Comparison of ENCODE assay signal across 17 cellular contexts in the genomic region with DNA sequence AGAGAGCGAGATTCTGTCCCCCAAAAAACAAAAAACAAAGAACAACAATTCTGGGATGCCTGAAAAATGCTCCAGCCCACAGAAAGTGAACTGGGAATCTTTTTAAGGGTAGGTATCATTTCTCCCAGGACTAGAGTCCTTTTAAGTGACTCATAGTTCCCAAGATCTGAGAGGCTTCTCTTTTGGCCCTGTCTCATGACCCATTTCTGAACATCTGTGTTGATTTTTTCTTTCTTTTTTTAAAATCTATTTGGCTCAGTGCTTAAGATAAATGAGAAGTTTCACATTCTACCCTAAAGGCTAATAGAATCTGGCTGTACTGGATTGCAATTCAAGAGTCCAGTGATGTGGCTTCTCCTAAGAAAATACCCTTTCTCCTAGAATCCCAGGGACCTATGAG.
DNase-seq lines count a peak whose midpoint lies in the region; ATAC-seq and TF ChIP-seq lines count a peak whose summit lies in the region.
"Had no signal": no experiment of that assay in that cellular context is flagged by ENCODE, and none has a peak within 500 bp of the region (broad histone marks: within the 10 kb centered on the region; RNA-seq: fewer than 3 reads in every experiment).

No MANE protein-coding gene starts in this region.

- H3K9me3 ChIP-seq in adipocyte (ENCODE audit: control insufficient read depth, low read length): no peaks in the 10 kb centered on the region
- H3K9me3 ChIP-seq in smooth muscle cell (replicated peaks; ENCODE audit: low read depth): no peaks in the 10 kb centered on the region
- no peaks in the 10 kb centered on the region for H3K9me3 ChIP-seq in thyroid gland

- no peaks in the 10 kb centered on the region for H3K79me2 ChIP-seq in smooth muscle cell (ENCODE audit: low read depth)

- H4K20me1 ChIP-seq in smooth muscle cell (ENCODE audit: low read depth): no peaks in the 10 kb centered on the region

- no peaks in the 10 kb centered on the region for H3F3A ChIP-seq in smooth muscle cell (ENCODE audit: low read depth)

- H3K4me2 ChIP-seq in smooth muscle cell: peak overlapping the region; percentile 3

- H2AFZ ChIP-seq in smooth muscle cell (ENCODE audit: low read depth): no peak overlapping the region

- intact Hi-C loops in thyroid gland (cut with DNase I): no loop called here

- H3K27me3 ChIP-seq in adipocyte (replicated peaks; ENCODE audit: control insufficient read depth, insufficient read depth, low read length) (peaks cover 5% of the 10 kb centered on the region), foreskin keratinocyte (no peaks in the 10 kb centered on the region), smooth muscle cell (ENCODE audit: low read depth) (no peaks in the 10 kb centered on the region), thyroid gland (no peaks in the 10 kb centered on the region)

- H3K9ac ChIP-seq in adipocyte (ENCODE audit: low read length) (no peak overlapping the region), smooth muscle cell (ENCODE audit: low read depth) (no peak overlapping the region)

- H3K4me1 ChIP-seq in adipocyte (ENCODE audit: control insufficient read depth, insufficient read depth, low read length) (peaks cover 5% of the 10 kb centered on the region), foreskin keratinocyte (peaks cover 8% of the 10 kb centered on the region), smooth muscle cell (ENCODE audit: low read depth) (peaks cover 2% of the 10 kb centered on the region), thyroid gland (no peaks in the 10 kb centered on the region)

- WGBS in smooth muscle cell (ENCODE audit: low lambda C conversion rate): 83% methylated on average over 1 of the region's 1 CpG
- 90 to 93% methylated on average over 1 of the region's 1 CpG for WGBS in thyroid gland, 2 donors

- TF ChIP-seq CTCF in foreskin keratinocyte (conservative IDR thresholded peaks at IDR 0.05) (no peak), smooth muscle cell (IDR thresholded peaks at IDR 0.05; ENCODE audit: borderline replicate concordance, insufficient read depth, poor library complexity, severe bottlenecking) (no peak), thyroid gland (IDR thresholded peaks at IDR 0.05) (no peak)

- DNase-seq in EL (peak; percentile 33), adipocyte (ENCODE audit: low read depth) (peak; percentile 87), foreskin keratinocyte (no peak), smooth muscle cell (lab: John Stamatoyannopoulos, UW; ENCODE audit: unreplicated experiment) (no peak), SKM-1 (lab: John Stamatoyannopoulos, UW; ENCODE audit: unreplicated experiment) (no peak), thyroid gland (no peak)
- DNase-seq: amygdala; natural killer cell; NCI-H1092; NCI-H748 treated with DMSO at 0.1 percent for 48 hours; stimulated activated CD4-positive, alpha-beta T cell treated with anti-CD3 and anti-CD28 coated beads, Interleukin-1b, Interleukin-23, amount 100 ng/mL, for 48 hours; T-helper 1 cell had no signal

- H3K27ac ChIP-seq in foreskin keratinocyte: no peak overlapping the region
- peak overlapping the region; percentile 37 for H3K27ac ChIP-seq in smooth muscle cell (ENCODE audit: low read depth)
- H3K27ac ChIP-seq in thyroid gland: no peak overlapping the region
- H3K27ac ChIP-seq: coronary artery had no signal

- H3K36me3 ChIP-seq in adipocyte (ENCODE audit: control insufficient read depth, insufficient read depth, low read length, severe bottlenecking) (no peaks in the 10 kb centered on the region), smooth muscle cell (ENCODE audit: low read depth) (no peaks in the 10 kb centered on the region), thyroid gland (no peaks in the 10 kb centered on the region)

- ATAC-seq in foreskin keratinocyte (peak; percentile 53), GM18520 (IDR thresholded peaks at IDR 0.05; ENCODE audit: unreplicated experiment) (no peak), GM21381 (IDR thresholded peaks at IDR 0.05; ENCODE audit: unreplicated experiment) (no peak)
- ATAC-seq: natural killer cell, WTC11 had no signal

- TF ChIP-seq POLR2A in thyroid gland (IDR thresholded peaks at IDR 0.05): no peak

- no peak overlapping the region for H3K4me3 ChIP-seq in adipocyte (ENCODE audit: low read length)
- no peak overlapping the region for H3K4me3 ChIP-seq in smooth muscle cell
- H3K4me3 ChIP-seq in thyroid gland (replicated peaks in 1 of 3): no peak overlapping the region
- H3K4me3 ChIP-seq: coronary artery, lung had no signal

Comparison
In these comparisons a context has a peak if more than half of its experiments do, and no peak if none do; other contexts are left out.
1. DNase-seq: peak in EL (single experiment) and adipocyte (single experiment); none in foreskin keratinocyte (0 of 2), smooth muscle cell (single experiment), SKM-1 (single experiment) and thyroid gland (0 of 2).